Comparison of ENCODE assay signal across 8 cellular contexts in genomic region chr13:31161583-31162150, GRCh38. TPM values are rescaled to one million over a fixed set of nuclear protein-coding genes. Genes with fewer than 3 reads are reported as not detected.
A peak's percentile ranks its signal among the peaks of the same experiment; 100 is the strongest.
DNase-seq lines count a peak whose midpoint lies in the region; ATAC-seq, FAIRE-seq and TF ChIP-seq lines count a peak whose summit lies in the region.

Gene HSPH1, minus strand, starts transcription at chr13:31161904. Its CDS starts 322 bp downstream, at chr13:31161582.

- H3K4me1 ChIP-seq in NT2/D1 (ENCODE audit: insufficient read depth, insufficient read length) (no peaks in the 10 kb centered on the region), mononuclear cell (ENCODE audit: insufficient read depth, low read length) (peaks cover 20% of the 10 kb centered on the region)

- DNase-seq in D721Med (ENCODE audit: insufficient read length, low spot score) (peak; percentile 63), HUDEP-2 (lab: John Stamatoyannopoulos, UW; ENCODE audit: unreplicated experiment in 76 of 76) (peak in 74 of 76 experiments; percentile 66 to 99 (median 96)), NT2/D1 (ENCODE audit: low read depth, low spot score) (peak; percentile 81), epithelial cell of esophagus (ENCODE audit: low read depth) (peak; percentile 99)
- DNase-seq in activated CD8-positive, alpha-beta memory T cell treated with anti-CD3 and anti-CD28 coated beads, Interleukin-2, amount 50 U/mL, for 4 hours, result peak; percentile 98
- DNase-seq in stimulated activated CD8-positive, alpha-beta memory T cell treated with anti-CD3 and anti-CD28 coated beads, Interleukin-4, amount 100 ng/mL, for 1 hour (ENCODE audit: low read depth in 2 of 2, low spot score in 1 of 2), result peak; percentile 96 to 98

- peaks cover 32% of the 10 kb centered on the region for H3K36me3 ChIP-seq in NT2/D1 (ENCODE audit: insufficient read depth, insufficient read length, low read length)

- ATAC-seq in GM21381 (IDR thresholded peaks at IDR 0.05; ENCODE audit: unreplicated experiment), result peak; percentile 79

- H3K4me3 ChIP-seq in NT2/D1 (ENCODE audit: insufficient read length, low read depth) (peak within 1 kb of the TSS; percentile 88), epithelial cell of esophagus (ENCODE audit: low read length) (peak within 1 kb of the TSS; percentile 89), mononuclear cell (ENCODE audit: low read length) (peak within 1 kb of the TSS; percentile 86)

- H3K9me3 ChIP-seq in NT2/D1 (ENCODE audit: insufficient read depth, low read length) (no peaks in the 10 kb centered on the region), mononuclear cell (ENCODE audit: low read depth, low read length) (no peaks in the 10 kb centered on the region)

- no peaks in the 10 kb centered on the region for H3K27me3 ChIP-seq in NT2/D1 (ENCODE audit: insufficient read depth, insufficient read length)
- H3K27me3 ChIP-seq in mononuclear cell (ENCODE audit: insufficient read depth, low read length), result no peaks in the 10 kb centered on the region

- H3K9ac ChIP-seq in NT2/D1 (ENCODE audit: insufficient read length, low read depth), result peak within 1 kb of the TSS; percentile 94

- TF ChIP-seq CTCF in D721Med (IDR thresholded peaks at IDR 0.05; ENCODE audit: insufficient read depth, missing control alignments), result no peak
- peak; percentile 33 for TF ChIP-seq CTCF in epithelial cell of esophagus (IDR thresholded peaks at IDR 0.05; ENCODE audit: insufficient read depth, low read depth, low read length, missing control alignments)

- no peak for FAIRE-seq in D721Med (lab: Jason Lieb, UNC)

RNA-seq across cellular contexts. Expression of gene HSPH1, which starts in this region (rescaled TPM):
- 60.7 TPM for total RNA-seq in mononuclear cell

Comparison
In these comparisons a context has a peak if more than half of its experiments do, and no peak if none do; other contexts are left out.
1. Peak in every context shown above with its lines: DNase-seq, ATAC-seq and H3K4me3 ChIP-seq.